Comparison of ENCODE assay signal across 8 cellular contexts in the genomic region with DNA sequence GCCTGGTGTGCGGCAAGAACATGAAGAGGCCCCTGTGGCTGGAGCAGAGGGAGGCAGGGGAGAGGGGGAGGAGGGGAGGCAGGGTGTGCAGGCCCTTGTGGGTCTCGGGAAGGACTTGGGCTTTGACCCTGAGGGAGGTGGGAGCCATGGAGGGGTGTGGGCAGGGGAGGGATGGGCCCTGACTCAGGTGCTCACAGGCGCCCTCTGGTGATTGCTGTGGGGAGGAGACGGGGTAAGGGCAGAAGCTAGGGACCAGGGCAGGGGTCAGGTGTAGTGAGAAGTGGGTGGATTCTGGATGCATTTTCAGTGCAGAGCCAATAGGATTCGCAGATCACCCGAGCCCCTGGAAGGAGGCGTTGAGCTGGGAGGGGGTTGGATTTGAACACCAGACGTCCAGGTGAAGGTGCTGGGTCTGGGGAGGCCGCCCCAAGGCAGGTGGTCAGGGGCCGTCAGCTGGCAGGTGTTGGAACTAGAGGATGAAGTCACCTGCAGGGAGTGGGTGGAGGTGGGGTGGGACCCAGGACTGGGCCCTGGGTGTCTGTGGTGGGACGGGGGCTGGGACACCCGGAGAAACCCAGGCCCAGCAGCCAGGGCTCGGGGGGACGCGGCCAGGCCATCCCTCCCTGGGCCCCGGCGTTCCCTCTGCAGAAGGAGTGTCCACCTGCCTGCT.
A peak's percentile ranks its signal among the peaks of the same experiment; 100 is the strongest.
DNase-seq lines count a peak whose midpoint lies in the region; ATAC-seq and TF ChIP-seq lines count a peak whose summit lies in the region.

No MANE protein-coding gene starts in this region.

- CTCF ChIA-PET in activated CD4-positive, alpha-beta memory T cell treated with anti-CD3 and anti-CD28 coated beads, Interleukin-2, amount 10 ng/mL, durations not matched to agents 7 days and 5 days (lab: Charles Lee) = interaction anchor here (1.1 kb wide), 1 partner anchor 106 kb away, joined by 3 read pairs; no protein-coding TSS in a partner anchor

- H3K4me3 Mint-ChIP-seq in CD14-positive monocyte = no peak overlapping the region
- no peak overlapping the region for H3K4me3 Mint-ChIP-seq in activated CD4-positive, alpha-beta memory T cell treated with anti-CD3 and anti-CD28 coated beads, Interleukin-2, amount 10 ng/mL, durations not matched to agents 7 days and 5 days

- no peak overlapping the region for H3K4me3 ChIP-seq in HL-60 (replicated peaks; ENCODE audit: insufficient read depth, low read length)

- H3K27ac ChIP-seq in HL-60 (replicated peaks) = no peak overlapping the region

- H3K9me3 Mint-ChIP-seq in CD14-positive monocyte = peaks cover 9 to 28% (median 20%) of the 10 kb centered on the region in 7 donors
- H3K9me3 Mint-ChIP-seq in activated CD4-positive, alpha-beta memory T cell treated with anti-CD3 and anti-CD28 coated beads, Interleukin-2, amount 10 ng/mL, durations not matched to agents 7 days and 5 days = peaks cover 9% of the 10 kb centered on the region

- POLR2A ChIA-PET in activated CD4-positive, alpha-beta memory T cell treated with anti-CD3 and anti-CD28 coated beads, Interleukin-2, amount 10 ng/mL, durations not matched to agents 7 days and 5 days (lab: Charles Lee) = no interaction called here

- ATAC-seq in HG02763 (IDR thresholded peaks at IDR 0.05; ENCODE audit: unreplicated experiment) (no peak), HG02938 (IDR thresholded peaks at IDR 0.05; ENCODE audit: unreplicated experiment) (no peak), GM21515 (IDR thresholded peaks at IDR 0.05; ENCODE audit: unreplicated experiment) (no peak)

- no peaks in the 10 kb centered on the region for H3K4me1 Mint-ChIP-seq in CD14-positive monocyte
- no peaks in the 10 kb centered on the region for H3K4me1 Mint-ChIP-seq in activated CD4-positive, alpha-beta memory T cell treated with anti-CD3 and anti-CD28 coated beads, Interleukin-2, amount 10 ng/mL, durations not matched to agents 7 days and 5 days

- H3K36me3 Mint-ChIP-seq in CD14-positive monocyte = peaks cover 5 to 7% of the 10 kb centered on the region in 2 donors
- H3K36me3 Mint-ChIP-seq in activated CD4-positive, alpha-beta memory T cell treated with anti-CD3 and anti-CD28 coated beads, Interleukin-2, amount 10 ng/mL, durations not matched to agents 7 days and 5 days (ENCODE audit: low read depth) = no peaks in the 10 kb centered on the region

- peak; percentile 48 for TF ChIP-seq CTCF in CD14-positive monocyte (IDR thresholded peaks at IDR 0.05)
- TF ChIP-seq CTCF in HL-60 (IDR thresholded peaks at IDR 0.05; ENCODE audit: insufficient read depth, low read length) = peak; percentile 40

- H3K27me3 Mint-ChIP-seq in CD14-positive monocyte (ENCODE audit: low read depth in 3 of 3) = peaks cover 0 to 8% (median 6%) of the 10 kb centered on the region in 3 donors
- no peaks in the 10 kb centered on the region for H3K27me3 Mint-ChIP-seq in activated CD4-positive, alpha-beta memory T cell treated with anti-CD3 and anti-CD28 coated beads, Interleukin-2, amount 10 ng/mL, durations not matched to agents 7 days and 5 days

- no peaks in the 10 kb centered on the region for H3K27me3 ChIP-seq in HL-60 (ENCODE audit: insufficient read depth, poor library complexity, severe bottlenecking)

- intact Hi-C loops in CD14-positive monocyte (cut with micrococcal nuclease) = no loop called here

- DNase-seq in CD14-positive monocyte (ENCODE audit: low spot score) = no peak
- peak in 1 of 2 experiments; percentile 41 for DNase-seq in HL-60 (ENCODE audit: low read depth in 1 of 2, low spot score in 1 of 2)
- DNase-seq in activated CD4-positive, alpha-beta memory T cell treated with anti-CD3 and anti-CD28 coated beads, Interleukin-2, amount 10 ng/mL, durations not matched to agents 7 days and 5 days = peak; percentile 34
- peak; percentile 67 for DNase-seq in germinal center (ENCODE audit: low spot score)
- DNase-seq in stimulated activated CD4-positive, alpha-beta T cell treated with anti-CD3 and anti-CD28 coated beads, Interleukin-12 subunit alpha, Interleukin-12 subunit beta, amount 100 ng/mL, for 48 hours (ENCODE audit: low read depth in 2 of 3, low spot score in 1 of 3) = peak in 2 of 3 donors; percentile 31 to 38

- H3K27ac Mint-ChIP-seq in CD14-positive monocyte = no peak overlapping the region
- no peak overlapping the region for H3K27ac Mint-ChIP-seq in activated CD4-positive, alpha-beta memory T cell treated with anti-CD3 and anti-CD28 coated beads, Interleukin-2, amount 10 ng/mL, durations not matched to agents 7 days and 5 days
